8 cellular contexts compared by ENCODE assay signal in the genomic region with DNA sequence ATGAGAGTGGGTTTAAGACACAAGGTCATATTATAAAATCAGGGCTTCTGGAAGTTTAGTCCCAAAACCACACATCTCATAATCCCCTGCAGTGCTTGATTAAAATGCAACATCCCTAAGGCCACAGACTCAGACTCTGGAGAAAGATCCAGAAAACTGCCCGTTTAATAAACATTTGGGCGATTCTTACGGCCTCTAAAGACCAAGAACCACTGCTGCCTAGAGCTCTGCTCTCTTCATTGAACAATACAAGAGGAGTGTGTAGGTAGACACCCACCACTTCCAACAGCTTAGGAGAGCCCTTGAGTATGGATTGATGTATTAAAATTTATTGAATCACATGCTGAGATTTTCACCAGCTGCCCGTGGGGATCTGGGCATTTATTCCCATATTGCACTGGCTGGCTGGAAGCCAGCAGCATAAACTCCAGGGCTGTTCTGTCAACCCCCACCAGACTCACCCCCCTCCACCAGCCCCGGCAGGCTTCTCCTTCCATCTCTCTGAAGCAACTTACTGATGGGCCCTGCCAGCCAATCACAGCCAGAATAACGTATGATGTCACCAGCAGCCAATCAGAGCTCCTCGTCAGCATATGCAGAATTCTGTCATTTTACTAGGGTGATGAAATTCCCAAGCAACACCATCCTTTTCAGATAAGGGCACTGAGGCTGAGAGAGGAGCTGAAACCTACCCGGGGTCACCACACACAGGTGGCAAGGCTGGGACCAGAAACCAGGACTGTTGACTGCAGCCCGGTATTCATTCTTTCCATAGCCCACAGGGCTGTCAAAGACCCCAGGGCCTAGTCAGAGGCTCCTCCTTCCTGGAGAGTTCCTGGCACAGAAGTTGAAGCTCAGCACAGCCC. TPM values are rescaled to one million over a fixed set of nuclear protein-coding genes. Genes with fewer than 3 reads are reported as not detected.
DNase-seq lines count a peak whose midpoint lies in the region; ATAC-seq and TF ChIP-seq lines count a peak whose summit lies in the region.

No MANE protein-coding gene starts in this region.

- ATAC-seq in mucosa of descending colon: peak; percentile 66
- no peak for ATAC-seq in GM18861 (IDR thresholded peaks at IDR 0.05; ENCODE audit: unreplicated experiment)

- H3K4me3 ChIP-seq in LNCaP clone FGC (ENCODE audit: low read depth, low read length) (no peak overlapping the region), mucosa of descending colon (no peak overlapping the region)

- peak; percentile 31 for DNase-seq in DMS 273 treated with DMSO at 0.1 percent for 48 hours (lab: John Stamatoyannopoulos, UW)
- DNase-seq in LNCaP clone FGC (ENCODE audit: low read depth): peak; percentile 79
- DNase-seq in RPMI8226: peak; percentile 43
- peak; percentile 97 for DNase-seq in epidermal melanocyte (ENCODE audit: insufficient read length, low spot score)
- DNase-seq in mucosa of descending colon: peak; percentile 45 to 64 (median 59)
- DNase-seq in activated gamma-delta T cell treated with Interleukin-2 at 50 U/mL for 16 hours: no peak
- DNase-seq in activated CD4-positive, CD25-positive, alpha-beta regulatory T cell treated with anti-CD3 and anti-CD28 coated beads, Interleukin-2, amount 50 U/mL, for 72 hours: no peak

- intact Hi-C loops in mucosa of descending colon (cut with DNase I, micrococcal nuclease): loop anchor here (10.0 kb wide), 2 partner anchors 55 to 145 kb away; a partner anchor contains a TSS

- no peaks in the 10 kb centered on the region for H3K36me3 ChIP-seq in mucosa of descending colon (ENCODE audit: low read depth)

- peaks cover 2% of the 10 kb centered on the region for H3K4me1 ChIP-seq in mucosa of descending colon (ENCODE audit: low read depth)

- no peaks in the 10 kb centered on the region for H3K9me3 ChIP-seq in mucosa of descending colon

- TF ChIP-seq CTCF in LNCaP clone FGC (IDR thresholded peaks at IDR 0.05; ENCODE audit: control insufficient read depth, extremely low read depth, insufficient read depth) (no peak), mucosa of descending colon (IDR thresholded peaks at IDR 0.05) (no peak)

RNA-seq across cellular contexts. Expression of a gene that starts 0.7 kb away (rescaled TPM):
- total RNA-seq in mucosa of descending colon: 1 to 10 TPM in 2 of 3 donors, under 1 TPM in 1; 0.41 to 2.8 (median 1.8) TPM

RNA-seq across cellular contexts. Expression of a gene that starts 18.0 kb away (rescaled TPM):
- 1,000 to 10,000 TPM; 3,081 to 6,795 (median 5,370) TPM for total RNA-seq in mucosa of descending colon

RNA-seq across cellular contexts. Expression of a gene that starts 32.0 kb away (rescaled TPM):
- total RNA-seq in mucosa of descending colon: 10 to 100 TPM in 2 of 3 donors, 1 to 10 TPM in 1; 2.6 to 15.0 (median 11.8) TPM

RNA-seq across cellular contexts. Expression of a gene that starts 58.1 kb away (rescaled TPM):
- 10 to 100 TPM in 2 of 3 donors, 1 to 10 TPM in 1; 8.4 to 21.0 (median 11.5) TPM for total RNA-seq in mucosa of descending colon

Comparison
In these comparisons a context has a peak if more than half of its experiments do, and no peak if none do; other contexts are left out.
1. DNase-seq: peak in DMS 273 treated with DMSO at 0.1 percent for 48 hours (single experiment), LNCaP clone FGC (single experiment), RPMI8226 (single experiment), epidermal melanocyte (single experiment) and mucosa of descending colon (3 of 3); none in activated gamma-delta T cell treated with Interleukin-2 at 50 U/mL for 16 hours (single experiment) and activated CD4-positive, CD25-positive, alpha-beta regulatory T cell treated with anti-CD3 and anti-CD28 coated beads, Interleukin-2, amount 50 U/mL, for 72 hours (single experiment).